Comparison of ENCODE assay signal across 26 cellular contexts in the genomic region with DNA sequence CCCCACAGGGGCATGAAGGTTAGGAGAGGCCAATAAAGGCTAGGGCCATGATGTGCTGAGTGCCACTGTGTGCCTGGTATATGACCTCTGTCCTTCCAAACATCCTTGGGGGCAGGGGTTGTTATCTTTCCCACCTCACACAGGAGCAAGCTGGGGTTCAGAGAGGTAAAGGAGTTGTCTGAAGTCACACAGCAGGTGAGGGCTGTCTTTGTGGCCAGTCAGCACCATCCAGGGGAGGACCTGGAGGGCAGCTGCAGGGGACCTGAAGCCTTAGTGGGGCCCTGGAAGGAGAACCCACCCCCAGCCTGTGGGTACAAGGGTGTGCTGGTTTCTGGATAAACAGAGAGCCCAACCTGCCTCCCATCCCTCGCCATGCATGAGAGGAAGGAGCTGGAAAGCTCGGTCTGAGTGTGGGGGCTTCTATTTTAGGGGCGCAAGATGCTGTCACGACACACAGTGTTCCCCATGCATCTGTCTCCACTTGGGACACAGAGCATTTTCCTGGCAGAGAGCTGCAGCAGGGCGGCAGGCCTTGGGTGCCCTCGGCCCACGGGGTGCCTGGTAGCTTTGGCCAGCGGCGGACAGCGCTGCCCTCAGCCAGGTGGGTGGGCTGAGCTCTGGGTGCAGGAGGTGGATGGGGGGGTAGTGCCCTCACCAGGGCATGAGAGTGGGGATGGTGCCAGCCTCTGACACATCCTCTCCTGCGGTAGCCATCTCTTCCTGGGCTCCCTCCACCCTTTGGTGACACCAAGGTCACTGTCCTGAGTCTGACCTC. TPM values are rescaled to one million over a fixed set of nuclear protein-coding genes. Genes with fewer than 3 reads are reported as not detected.
A peak's percentile ranks its signal among the peaks of the same experiment; 100 is the strongest.
DNase-seq lines count a peak whose midpoint lies in the region; ATAC-seq, FAIRE-seq and TF ChIP-seq lines count a peak whose summit lies in the region.
"Had no signal": no experiment of that assay in that cellular context is flagged by ENCODE, and none has a peak within 500 bp of the region (broad histone marks: within the 10 kb centered on the region; RNA-seq: fewer than 3 reads in every experiment).

No MANE protein-coding gene starts in this region.

- peak; percentile 36 for FAIRE-seq in GM12892 (lab: Jason Lieb, UNC)
- FAIRE-seq: D721Med, HTR-8/SVneo had no signal

- H3K9me3 ChIP-seq in left ventricle myocardium inferior (replicated peaks) = no peaks in the 10 kb centered on the region
- H3K9me3 ChIP-seq in WERI-Rb-1 (ENCODE audit: severe bottlenecking) = no peaks in the 10 kb centered on the region
- H3K9me3 ChIP-seq in CD4-positive, alpha-beta T cell (ENCODE audit: control insufficient read depth, low read length) = no peaks in the 10 kb centered on the region
- H3K9me3 ChIP-seq: BE2C, HAP-1, SJSA1 had no signal

- H3K27ac ChIP-seq in left ventricle myocardium inferior (replicated peaks) (no peak overlapping the region), WERI-Rb-1 (peak overlapping the region; percentile 68)
- no peak overlapping the region for H3K27ac ChIP-seq in CD4-positive, alpha-beta T cell (ENCODE audit: low read depth, low read length)
- H3K27ac ChIP-seq: GM23248, SJSA1 had no signal

- no peak for TF ChIP-seq POLR2A in GM12892 (IDR thresholded peaks at IDR 0.05; ENCODE audit: low read depth, low read length)

- H3K4me3 ChIP-seq in left ventricle myocardium inferior (no peak overlapping the region), WERI-Rb-1 (ENCODE audit: low read depth, low read length) (no peak overlapping the region)
- H3K4me3 ChIP-seq: GM23248, HAP-1, SJSA1 had no signal

- ATAC-seq in Right ventricle myocardium inferior (no peak), HG03175 (IDR thresholded peaks at IDR 0.05; ENCODE audit: unreplicated experiment) (no peak), HG03095 (IDR thresholded peaks at IDR 0.05; ENCODE audit: unreplicated experiment) (no peak)
- ATAC-seq in stimulated activated effector memory CD8-positive, alpha-beta T cell treated with anti-CD3 and anti-CD28 coated beads, Interleukin-12 subunit alpha, Interleukin-12 subunit beta, amount 100 ng/mL, for 72 hours = no peak
- ATAC-seq in CD4-positive, alpha-beta T cell (ENCODE audit: poor library complexity) = no peak
- ATAC-seq: PC-3 had no signal

- DNase-seq in Right ventricle myocardium inferior (ENCODE audit: missing footprints) (peak; percentile 48), left ventricle myocardium inferior (no peak), GM12892 (ENCODE audit: insufficient read length) (no peak), WERI-Rb-1 (no peak)
- no peak for DNase-seq in stimulated activated effector memory CD8-positive, alpha-beta T cell treated with anti-CD3 and anti-CD28 coated beads, Interleukin-12 subunit alpha, Interleukin-12 subunit beta, amount 100 ng/mL, for 72 hours (ENCODE audit: low spot score in 2 of 2)
- no peak for DNase-seq in CD4-positive, alpha-beta T cell
- DNase-seq: 8988T; ACHN; BE2C; CD4-positive, CD25-positive, alpha-beta regulatory T cell; GM23248; KG1; NCI-H1048; NCI-H1694; NCI-H2029 treated with DMSO at 0.1 percent for 48 hours; NCI-H446 treated with DMSO at 0.1 percent for 48 hours; NCI-H526; NK-92 treated with Interleukin-12 subunit alpha and Interleukin-12 subunit beta, amount 100 ng/mL, for 24 hours; PC-3; Right ventricle myocardium superior had no signal

- H3K4me3 Mint-ChIP-seq in stimulated activated effector memory CD8-positive, alpha-beta T cell treated with anti-CD3 and anti-CD28 coated beads, Interleukin-12 subunit alpha, Interleukin-12 subunit beta, amount 100 ng/mL, for 72 hours = no peak overlapping the region
- no peak overlapping the region for H3K4me3 Mint-ChIP-seq in CD4-positive, alpha-beta T cell
- H3K4me3 Mint-ChIP-seq: CD4-positive, CD25-positive, alpha-beta regulatory T cell had no signal

- peak overlapping the region; percentile 67 for H3K27ac Mint-ChIP-seq in stimulated activated effector memory CD8-positive, alpha-beta T cell treated with anti-CD3 and anti-CD28 coated beads, Interleukin-12 subunit alpha, Interleukin-12 subunit beta, amount 100 ng/mL, for 72 hours
- H3K27ac Mint-ChIP-seq in CD4-positive, alpha-beta T cell = no peak overlapping the region
- H3K27ac Mint-ChIP-seq: CD4-positive, CD25-positive, alpha-beta regulatory T cell had no signal

- H3K9me3 Mint-ChIP-seq in stimulated activated effector memory CD8-positive, alpha-beta T cell treated with anti-CD3 and anti-CD28 coated beads, Interleukin-12 subunit alpha, Interleukin-12 subunit beta, amount 100 ng/mL, for 72 hours = no peaks in the 10 kb centered on the region
- no peaks in the 10 kb centered on the region for H3K9me3 Mint-ChIP-seq in CD4-positive, alpha-beta T cell
- H3K9me3 Mint-ChIP-seq: CD4-positive, CD25-positive, alpha-beta regulatory T cell had no signal

- POLR2A ChIA-PET in CD4-positive, alpha-beta T cell (lab: Charles Lee) = no interaction called here

- H3K27me3 ChIP-seq in left ventricle myocardium inferior (ENCODE audit: low read depth) (no peaks in the 10 kb centered on the region), WERI-Rb-1 (ENCODE audit: insufficient read depth, low read depth, severe bottlenecking) (no peaks in the 10 kb centered on the region)
- no peaks in the 10 kb centered on the region for H3K27me3 ChIP-seq in CD4-positive, alpha-beta T cell (ENCODE audit: control insufficient read depth, insufficient read depth, low read length)
- H3K27me3 ChIP-seq: BE2C, SJSA1 had no signal

- H3K27me3 Mint-ChIP-seq in CD4-positive, alpha-beta T cell = no peaks in the 10 kb centered on the region
- H3K27me3 Mint-ChIP-seq: CD4-positive, CD25-positive, alpha-beta regulatory T cell had no signal

- H3K36me3 ChIP-seq in left ventricle myocardium inferior (no peaks in the 10 kb centered on the region), WERI-Rb-1 (no peaks in the 10 kb centered on the region)
- H3K36me3 ChIP-seq: BE2C, HAP-1, SJSA1 had no signal

- peaks cover 18% of the 10 kb centered on the region for H3K36me3 Mint-ChIP-seq in stimulated activated effector memory CD8-positive, alpha-beta T cell treated with anti-CD3 and anti-CD28 coated beads, Interleukin-12 subunit alpha, Interleukin-12 subunit beta, amount 100 ng/mL, for 72 hours
- no peaks in the 10 kb centered on the region for H3K36me3 Mint-ChIP-seq in CD4-positive, alpha-beta T cell (ENCODE audit: low read depth)
- H3K36me3 Mint-ChIP-seq: CD4-positive, CD25-positive, alpha-beta regulatory T cell had no signal

- CTCF ChIA-PET in CD4-positive, alpha-beta T cell (lab: Charles Lee) = no interaction called here

- TF ChIP-seq CTCF in left ventricle myocardium inferior (IDR thresholded peaks at IDR 0.05; ENCODE audit: borderline replicate concordance) (no peak), WERI-Rb-1 (IDR thresholded peaks at IDR 0.05; ENCODE audit: low read depth, low read length) (no peak)
- TF ChIP-seq CTCF in CD4-positive, alpha-beta T cell (IDR thresholded peaks at IDR 0.05) = no peak

- H3K4me1 Mint-ChIP-seq in stimulated activated effector memory CD8-positive, alpha-beta T cell treated with anti-CD3 and anti-CD28 coated beads, Interleukin-12 subunit alpha, Interleukin-12 subunit beta, amount 100 ng/mL, for 72 hours = peaks cover 21% of the 10 kb centered on the region
- H3K4me1 Mint-ChIP-seq in CD4-positive, alpha-beta T cell (ENCODE audit: low read depth) = no peaks in the 10 kb centered on the region

- intact Hi-C loops in Right ventricle myocardium inferior (cut with DNase I) (no loop called here), left ventricle myocardium inferior (cut with micrococcal nuclease) (no loop called here)
- intact Hi-C loops in CD4-positive, alpha-beta T cell (cut with DNase I, micrococcal nuclease) = no loop called here

- peaks cover 13% of the 10 kb centered on the region for H3K4me1 ChIP-seq in left ventricle myocardium inferior
- H3K4me1 ChIP-seq: BE2C, HAP-1, SJSA1 had no signal

RNA-seq across cellular contexts. Expression of a gene that starts 14.7 kb away (rescaled TPM):
- total RNA-seq in Right ventricle myocardium inferior = 81.2 TPM
- total RNA-seq in left ventricle myocardium inferior = 78.6 TPM
- polyA plus RNA-seq in GM12892 (2012; ENCODE audit: missing spikeins) = 11.1 TPM
- 100 to 1,000 TPM; 102 to 108 TPM for total RNA-seq in CD4-positive, alpha-beta T cell
